28 cellular contexts compared by ENCODE assay signal in the genomic region with DNA sequence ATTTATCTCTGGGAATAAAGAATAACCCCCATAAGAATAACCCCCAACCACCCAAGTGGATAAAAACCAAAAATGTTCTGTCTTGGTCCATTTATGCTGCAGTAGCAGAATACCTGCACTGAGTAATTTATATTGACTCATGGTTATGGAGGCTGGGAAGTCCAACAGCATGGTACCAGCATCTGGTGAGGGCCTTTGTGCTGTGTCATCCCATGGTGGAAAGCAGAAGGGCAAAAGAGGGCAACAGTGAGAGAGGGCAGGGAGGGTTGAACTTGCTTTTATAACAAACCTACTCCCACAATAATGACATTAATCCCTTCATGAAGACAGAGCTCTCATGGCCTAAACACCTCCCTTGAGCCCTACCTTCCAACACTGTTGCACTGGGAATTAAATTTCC.
"Had no signal": no experiment of that assay in that cellular context is flagged by ENCODE, and none has a peak within 500 bp of the region (broad histone marks: within the 10 kb centered on the region; RNA-seq: fewer than 3 reads in every experiment).

No MANE protein-coding gene starts in this region.

- H3K4me3 ChIP-seq: ovary, psoas muscle, right lobe of liver, sigmoid colon, stomach, thoracic aorta, thyroid gland, tibial nerve, upper lobe of right lung, uterus had no signal

- H3K79me2 ChIP-seq: parathyroid adenoma had no signal

- H3K4me1 ChIP-seq: parathyroid adenoma, psoas muscle, right lobe of liver, thyroid gland, tibial nerve, upper lobe of right lung, uterus had no signal

- H3K27me3 ChIP-seq: neutrophil, ovary, right lobe of liver, sigmoid colon, thyroid gland, tibial nerve, uterus had no signal

- H3K9ac ChIP-seq: parathyroid adenoma had no signal

- H2AFZ ChIP-seq: parathyroid adenoma had no signal

- H3K9me3 ChIP-seq: neutrophil, ovary, psoas muscle, right lobe of liver, stomach, thoracic aorta, thyroid gland, tibial nerve, upper lobe of right lung, uterus had no signal

- H3K4me1 Mint-ChIP-seq: naive B cell; neural crest cell; stimulated activated naive B cell treated with anti-CD40 and anti-IgM and Interleukin-4, amounts not matched to agents 10 μg/mL and 1 μg/mL and 100 μg/mL, for 72 hours had no signal

- ATAC-seq: naive thymus-derived CD8-positive, alpha-beta T cell; natural killer cell treated with Interleukin-12 subunit alpha and Interleukin-12 subunit beta and Interleukin-15 and Interleukin-18, amount 100 ng/mL, for 72 hours; psoas muscle; right lobe of liver; stimulated activated effector memory CD8-positive, alpha-beta T cell treated with anti-CD3 and anti-CD28 coated beads, Interleukin-12 subunit alpha, Interleukin-12 subunit beta, amount 100 ng/mL, for 72 hours; stimulated activated naive B cell treated with anti-CD40 and anti-IgM and Interleukin-4, amounts not matched to agents 10 μg/mL and 1 μg/mL and 100 μg/mL, for 72 hours; upper lobe of right lung had no signal

- H3K4me3 Mint-ChIP-seq: naive B cell; naive thymus-derived CD8-positive, alpha-beta T cell; natural killer cell treated with Interleukin-12 subunit alpha and Interleukin-12 subunit beta and Interleukin-15 and Interleukin-18, amount 100 ng/mL, for 72 hours; nephron progenitor cell; neural crest cell; stimulated activated effector memory CD8-positive, alpha-beta T cell treated with anti-CD3 and anti-CD28 coated beads, Interleukin-12 subunit alpha, Interleukin-12 subunit beta, amount 100 ng/mL, for 72 hours; stimulated activated naive B cell treated with anti-CD40 and anti-IgM and Interleukin-4, amounts not matched to agents 10 μg/mL and 1 μg/mL and 100 μg/mL, for 72 hours; stimulated activated naive CD8-positive, alpha-beta T cell treated with anti-CD3 and anti-CD28 coated beads, Interleukin-15, Interleukin-2, amounts not matched to agents 100 ng/mL and 50 ng/mL, for 24 hours had no signal

- H3K36me3 Mint-ChIP-seq: naive B cell; natural killer cell treated with Interleukin-12 subunit alpha and Interleukin-12 subunit beta and Interleukin-15 and Interleukin-18, amount 100 ng/mL, for 72 hours; stimulated activated naive B cell treated with anti-CD40 and anti-IgM and Interleukin-4, amounts not matched to agents 10 μg/mL and 1 μg/mL and 100 μg/mL, for 72 hours had no signal

- H3K27ac ChIP-seq: neutrophil, ovary, parathyroid adenoma, psoas muscle, right lobe of liver, sigmoid colon, stomach, thoracic aorta, thyroid gland, tibial nerve, upper lobe of right lung, uterus had no signal

- DNase-seq: naive B cell; naive thymus-derived CD8-positive, alpha-beta T cell; nephron progenitor cell; nucleus accumbens; psoas muscle; right lobe of liver; sigmoid colon; small intestine; stimulated activated CD4-positive, alpha-beta T cell treated with anti-CD3 and anti-CD28 coated beads, Interleukin-15, amount 100 ng/mL, for 24 hours; stimulated activated CD4-positive, alpha-beta T cell treated with anti-CD3 and anti-CD28 coated beads, Interleukin-2, amount 100 ng/mL, for 24 hours; stimulated activated CD4-positive, alpha-beta T cell treated with anti-CD3 and anti-CD28 coated beads, Interleukin-2, amount 100 ng/mL, for 48 hours; stimulated activated CD4-positive, alpha-beta T cell treated with anti-CD3 and anti-CD28 coated beads, Interleukin-4, amount 100 ng/mL, for 24 hours; stimulated activated naive B cell treated with anti-CD40 and anti-IgM and Interleukin-4, amounts not matched to agents 10 μg/mL and 1 μg/mL and 100 μg/mL, for 72 hours; stimulated activated naive CD4-positive, alpha-beta T cell treated with Interleukin-2 at 50 U/mL for 16 hours; stomach; thyroid gland; upper lobe of right lung; uterus had no signal

- H3K9me3 Mint-ChIP-seq: natural killer cell treated with Interleukin-12 subunit alpha and Interleukin-12 subunit beta and Interleukin-15 and Interleukin-18, amount 100 ng/mL, for 72 hours; neural crest cell; stimulated activated effector memory CD8-positive, alpha-beta T cell treated with anti-CD3 and anti-CD28 coated beads, Interleukin-12 subunit alpha, Interleukin-12 subunit beta, amount 100 ng/mL, for 72 hours; stimulated activated naive B cell treated with anti-CD40 and anti-IgM and Interleukin-4, amounts not matched to agents 10 μg/mL and 1 μg/mL and 100 μg/mL, for 72 hours; stimulated activated naive CD8-positive, alpha-beta T cell treated with anti-CD3 and anti-CD28 coated beads, Interleukin-15, Interleukin-2, amounts not matched to agents 100 ng/mL and 50 ng/mL, for 24 hours had no signal

- H3K27ac Mint-ChIP-seq: naive thymus-derived CD8-positive, alpha-beta T cell; natural killer cell treated with Interleukin-12 subunit alpha and Interleukin-12 subunit beta and Interleukin-15 and Interleukin-18, amount 100 ng/mL, for 72 hours; nephron progenitor cell; progenitor cell of endocrine pancreas; stimulated activated effector memory CD8-positive, alpha-beta T cell treated with anti-CD3 and anti-CD28 coated beads, Interleukin-12 subunit alpha, Interleukin-12 subunit beta, amount 100 ng/mL, for 72 hours; stimulated activated naive B cell treated with anti-CD40 and anti-IgM and Interleukin-4, amounts not matched to agents 10 μg/mL and 1 μg/mL and 100 μg/mL, for 72 hours; stimulated activated naive CD8-positive, alpha-beta T cell treated with anti-CD3 and anti-CD28 coated beads, Interleukin-15, Interleukin-2, amounts not matched to agents 100 ng/mL and 50 ng/mL, for 24 hours had no signal
